Comparison of ENCODE assay signal across 7 cellular contexts in genomic region chr20:48722737-48723191, GRCh38.
DNase-seq lines count a peak whose midpoint lies in the region; ATAC-seq and TF ChIP-seq lines count a peak whose summit lies in the region.

No MANE protein-coding gene starts in this region.

- no peak for TF ChIP-seq CTCF in HEK293 (tag by site-specific recombination; IDR thresholded peaks at IDR 0.05)
- TF ChIP-seq CTCF in foreskin fibroblast (IDR thresholded peaks at IDR 0.05; ENCODE audit: low read depth, low read length): no peak
- no peak for TF ChIP-seq CTCF in SK-N-SH (IDR thresholded peaks at IDR 0.05)
- TF ChIP-seq CTCF in mesothelial cell of epicardium (IDR thresholded peaks at IDR 0.05; ENCODE audit: unreplicated experiment): no peak

- H3K9ac ChIP-seq in SK-N-SH: no peak overlapping the region

- H3K4me3 ChIP-seq in HEK293 (ENCODE audit: low read depth, low read length) (no peak overlapping the region), foreskin fibroblast (ENCODE audit: low read depth in 1 of 2, low read length in 2 of 2) (no peak overlapping the region), SK-N-SH (ENCODE audit: low read depth in 2 of 2, low read length in 1 of 2) (no peak overlapping the region)

- H3F3A ChIP-seq in SK-N-SH (replicated peaks; ENCODE audit: insufficient read depth): no peaks in the 10 kb centered on the region

- no peak for ATAC-seq in T-helper 17 cell
- peak; percentile 75 for ATAC-seq in stimulated activated memory B cell treated with anti-CD40 and anti-IgM and Interleukin-4, amounts not matched to agents 10 μg/mL and 1 μg/mL and 100 μg/mL, for 72 hours

- H3K9me2 ChIP-seq in SK-N-SH: no peaks in the 10 kb centered on the region

- no peak overlapping the region for H3K27ac ChIP-seq in HEK293 (ENCODE audit: extremely low read depth, low read depth, low read length)
- no peak overlapping the region for H3K27ac ChIP-seq in SK-N-SH (ENCODE audit: low read depth in 2 of 2, low read length in 1 of 2)

- H3K27ac Mint-ChIP-seq in T-helper 17 cell (peak overlapping the region; percentile 91), mesothelial cell of epicardium (no peak overlapping the region)
- H3K27ac Mint-ChIP-seq in stimulated activated memory B cell treated with anti-CD40 and anti-IgM and Interleukin-4, amounts not matched to agents 10 μg/mL and 1 μg/mL and 100 μg/mL, for 72 hours: peak overlapping the region; percentile 94

- CTCF ChIA-PET in HEK293 (lab: Yijun Ruan, JAX) (no interaction called here), SK-N-SH (lab: Yijun Ruan, JAX) (interaction anchor here (0.8 kb wide), 1 partner anchor 18 kb away, joined by 3 read pairs; no protein-coding TSS in a partner anchor)

- peak overlapping the region; percentile 28 for H3K4me3 Mint-ChIP-seq in T-helper 17 cell
- H3K4me3 Mint-ChIP-seq in stimulated activated memory B cell treated with anti-CD40 and anti-IgM and Interleukin-4, amounts not matched to agents 10 μg/mL and 1 μg/mL and 100 μg/mL, for 72 hours: peak overlapping the region; percentile 62
- H3K4me3 Mint-ChIP-seq in mesothelial cell of epicardium: no peak overlapping the region

- no peaks in the 10 kb centered on the region for H4K20me1 ChIP-seq in SK-N-SH (ENCODE audit: insufficient read depth)

- no peaks in the 10 kb centered on the region for H3K9me3 Mint-ChIP-seq in stimulated activated memory B cell treated with anti-CD40 and anti-IgM and Interleukin-4, amounts not matched to agents 10 μg/mL and 1 μg/mL and 100 μg/mL, for 72 hours
- H3K9me3 Mint-ChIP-seq in mesothelial cell of epicardium: no peaks in the 10 kb centered on the region

- TF ChIP-seq RAD21 in SK-N-SH (IDR thresholded peaks at IDR 0.05; ENCODE audit: low read length): no peak

- WGBS in SK-N-SH (ENCODE audit: low lambda C conversion rate): 68% methylated on average over 7 of the region's 8 CpGs

- TF ChIP-seq EP300 in SK-N-SH (IDR thresholded peaks at IDR 0.05; ENCODE audit: borderline replicate concordance in 1 of 2, low read depth in 1 of 2, low read length in 1 of 2): no peak

- H3K79me2 ChIP-seq in SK-N-SH (ENCODE audit: insufficient read depth): no peaks in the 10 kb centered on the region

- H3K9me3 ChIP-seq in HEK293 (ENCODE audit: control insufficient read depth, insufficient read depth, low read depth, low read length) (no peaks in the 10 kb centered on the region), T-helper 17 cell (ENCODE audit: control insufficient read depth, low read length, poor library complexity, severe bottlenecking) (no peaks in the 10 kb centered on the region), SK-N-SH (no peaks in the 10 kb centered on the region)

- H3K27me3 ChIP-seq in SK-N-SH (ENCODE audit: insufficient read depth): no peaks in the 10 kb centered on the region

- no peak for DNase-seq in T-helper 17 cell
- DNase-seq in foreskin fibroblast: peak; percentile 65 to 82
- no peak for DNase-seq in SK-N-SH
- DNase-seq in mesothelial cell of epicardium (ENCODE audit: low spot score in 2 of 2, unreplicated experiment in 2 of 2): no peak
- no peak for DNase-seq in DMS114 treated with DMSO at 0.1 percent for 48 hours (lab: John Stamatoyannopoulos, UW; ENCODE audit: unreplicated experiment)

- H3K4me1 Mint-ChIP-seq in T-helper 17 cell (peaks cover 58% of the 10 kb centered on the region), mesothelial cell of epicardium (no peaks in the 10 kb centered on the region)
- H3K4me1 Mint-ChIP-seq in stimulated activated memory B cell treated with anti-CD40 and anti-IgM and Interleukin-4, amounts not matched to agents 10 μg/mL and 1 μg/mL and 100 μg/mL, for 72 hours: peaks cover 85% of the 10 kb centered on the region

- H2AFZ ChIP-seq in SK-N-SH (ENCODE audit: low read depth): no peak overlapping the region

- H3K36me3 ChIP-seq in HEK293 (ENCODE audit: control insufficient read depth in 2 of 2, insufficient read depth in 1 of 2, low read length in 2 of 2): peaks cover 0 to 8% of the 10 kb centered on the region in 2 experiments; a peak in 1 of 3 replicates
- H3K36me3 ChIP-seq in SK-N-SH (replicated peaks in 1 of 2; ENCODE audit: control insufficient read depth in 1 of 2, insufficient read depth in 2 of 2, low read length in 1 of 2): no peaks in the 10 kb centered on the region

- H3K36me3 Mint-ChIP-seq in T-helper 17 cell (ENCODE audit: low read depth) (peaks cover 11% of the 10 kb centered on the region), mesothelial cell of epicardium (no peaks in the 10 kb centered on the region)
- H3K36me3 Mint-ChIP-seq in stimulated activated memory B cell treated with anti-CD40 and anti-IgM and Interleukin-4, amounts not matched to agents 10 μg/mL and 1 μg/mL and 100 μg/mL, for 72 hours: peaks cover 60% of the 10 kb centered on the region

- H3K4me1 ChIP-seq in HEK293 (ENCODE audit: control insufficient read depth, insufficient read depth, low read length) (no peaks in the 10 kb centered on the region), SK-N-SH (ENCODE audit: control insufficient read depth in 1 of 2, insufficient read depth in 2 of 2, low read depth in 1 of 2, low read length in 1 of 2) (no peaks in the 10 kb centered on the region; a peak in 1 of 4 replicates)

- H3K27me3 Mint-ChIP-seq in T-helper 17 cell (no peaks in the 10 kb centered on the region), mesothelial cell of epicardium (ENCODE audit: low read depth) (peaks cover 4% of the 10 kb centered on the region)
- no peaks in the 10 kb centered on the region for H3K27me3 Mint-ChIP-seq in stimulated activated memory B cell treated with anti-CD40 and anti-IgM and Interleukin-4, amounts not matched to agents 10 μg/mL and 1 μg/mL and 100 μg/mL, for 72 hours

- H3K4me2 ChIP-seq in SK-N-SH: no peak overlapping the region

- POLR2A ChIA-PET in HEK293 (lab: Yijun Ruan, JAX) (no interaction called here), SK-N-SH (lab: Yijun Ruan, JAX) (no interaction called here)

TF ChIP-seq in HEK293, 187 proteins besides CTCF, POLR2A, EP300 and RAD21:
- peak; percentile 45 for TF ChIP-seq ZIC2 (tag by site-specific recombination; IDR thresholded peaks at IDR 0.05)
- TF ChIP-seq ZNF18 (tag by site-specific recombination; IDR thresholded peaks at IDR 0.05): no peak

TF ChIP-seq in SK-N-SH, 30 proteins besides CTCF, POLR2A, EP300 and RAD21 (continues in another document):
- TF ChIP-seq GATA2 (CRISPR knock-in tag; IDR thresholded peaks at IDR 0.05) (no peak), TEAD4 (IDR thresholded peaks at IDR 0.05; ENCODE audit: borderline replicate concordance, insufficient read depth) (no peak), ELF1 (IDR thresholded peaks at IDR 0.05) (no peak), REST (IDR thresholded peaks at IDR 0.05; ENCODE audit: low read depth, low read length) (no peak), MXI1 (IDR thresholded peaks at IDR 0.05; ENCODE audit: low read depth, low read length) (no peak), JUND (IDR thresholded peaks at IDR 0.05) (no peak), EZH2phosphoT487 (IDR thresholded peaks at IDR 0.05; ENCODE audit: borderline replicate concordance, low read depth) (no peak), NRF1 (IDR thresholded peaks at IDR 0.05; ENCODE audit: low read depth, low read length) (no peak), RFX5 (IDR thresholded peaks at IDR 0.05; ENCODE audit: low read length) (no peak), MAX (IDR thresholded peaks at IDR 0.05; ENCODE audit: low read depth) (no peak), TCF12 (IDR thresholded peaks at IDR 0.05) (no peak), IRF3 (IDR thresholded peaks at IDR 0.05; ENCODE audit: low read depth, low read length) (no peak), FOSL2 (IDR thresholded peaks at IDR 0.05; ENCODE audit: borderline replicate concordance, low read depth) (no peak), CHD2 (IDR thresholded peaks at IDR 0.05; ENCODE audit: low read length, partially characterized antibody) (no peak), YY1 (IDR thresholded peaks at IDR 0.05; ENCODE audit: low read depth) (no peak)

Comparison
In these comparisons a context has a peak if more than half of its experiments do, and no peak if none do; other contexts are left out.
1. DNase-seq: peak in foreskin fibroblast (2 of 2); none in T-helper 17 cell (0 of 3), SK-N-SH (single experiment), mesothelial cell of epicardium (0 of 2) and DMS114 treated with DMSO at 0.1 percent for 48 hours (single experiment).